31 cellular contexts compared by ENCODE assay signal in genomic region chr12:53944209-53944608, GRCh38. TPM values are rescaled to one million over a fixed set of nuclear protein-coding genes. Genes with fewer than 3 reads are reported as not detected.
"Had no signal": no experiment of that assay in that cellular context is flagged by ENCODE, and none has a peak within 500 bp of the region (broad histone marks: within the 10 kb centered on the region; RNA-seq: fewer than 3 reads in every experiment).

No MANE protein-coding gene starts in this region.

- ATAC-seq: natural killer cell; pancreas; right cardiac atrium; stimulated activated memory B cell treated with anti-CD40 and anti-IgM and Interleukin-4, amounts not matched to agents 10 μg/mL and 1 μg/mL and 100 μg/mL, for 72 hours; stimulated activated naive CD8-positive, alpha-beta T cell treated with anti-CD3 and anti-CD28 coated beads, Interleukin-15, Interleukin-2, amounts not matched to agents 100 U/mL and 50 U/mL, for 24 hours had no signal

- H3K4me1 ChIP-seq: left ventricle myocardium inferior, neural progenitor cell, pancreas, prostate gland, testis, transverse colon, vagina had no signal

- H3K27ac ChIP-seq: left ventricle myocardium inferior, neural progenitor cell, pancreas, prostate gland, skin epidermis, stomach, testis, thyroid gland, transverse colon, upper lobe of left lung, vagina had no signal

- H3K9me3 ChIP-seq: left ventricle myocardium inferior, pancreas, prostate gland, stomach, testis, thyroid gland, transverse colon, upper lobe of left lung, vagina had no signal

- H2AFZ ChIP-seq: neural progenitor cell had no signal

- FAIRE-seq: islet of Langerhans, pancreas had no signal

- H3K4me2 ChIP-seq: neural progenitor cell had no signal

- H3K36me3 ChIP-seq: left ventricle myocardium inferior, neural progenitor cell, pancreas, prostate gland, stomach, thyroid gland, transverse colon, upper lobe of left lung, vagina had no signal

- H3K9ac ChIP-seq: neural progenitor cell had no signal

- DNase-seq: hypothalamus; immature natural killer cell; left ventricle myocardium inferior; mesendoderm; naive B cell; natural killer cell; nephron progenitor cell; pancreas; posterior cingulate gyrus; retina; right cardiac atrium; stimulated activated CD4-positive, alpha-beta T cell treated with anti-CD3 and anti-CD28 coated beads, Interleukin-4, amount 100 ng/mL, for 4 hours; stimulated activated CD8-positive, alpha-beta memory T cell treated with anti-CD3 and anti-CD28 coated beads, Interleukin-4, amount 100 ng/mL, for 48 hours; stimulated activated naive CD8-positive, alpha-beta T cell treated with anti-CD3 and anti-CD28 coated beads, Interleukin-15, Interleukin-2, amounts not matched to agents 100 U/mL and 50 U/mL, for 24 hours; stomach; testis; thyroid gland; transverse colon; upper lobe of left lung had no signal

- H3K4me3 ChIP-seq: left ventricle myocardium inferior, lung, neural progenitor cell, pancreas, prostate gland, skin epidermis, stomach, testis, thyroid gland, transverse colon, upper lobe of left lung, vagina had no signal

RNA-seq across cellular contexts. Expression of gene HOXC13, which starts 5.6 kb away (rescaled TPM):
- total RNA-seq: kidney epithelial cell, left ventricle myocardium inferior, lung, mononuclear cell, natural killer cell, omental fat pad, right cardiac atrium, stomach, thyroid gland, transverse colon, upper lobe of left lung, urinary bladder, vagina had no signal
- polyA plus RNA-seq: immature natural killer cell, lung, pancreas, right cardiac atrium, stomach had no signal

RNA-seq across cellular contexts. Expression of gene HOXC12, which starts 10.5 kb away (rescaled TPM):
- total RNA-seq: kidney epithelial cell, left ventricle myocardium inferior, lung, mesothelial cell of epicardium, mononuclear cell, natural killer cell, omental fat pad, pancreas, prostate gland, right cardiac atrium, stomach, thyroid gland, transverse colon, upper lobe of left lung, urinary bladder, vagina had no signal
- polyA plus RNA-seq: immature natural killer cell, lung, pancreas, right cardiac atrium, stomach had no signal

RNA-seq across cellular contexts. Expression of gene HOXC11, which starts 28.7 kb away (rescaled TPM):
- total RNA-seq: left ventricle myocardium inferior, lung, mononuclear cell, natural killer cell, omental fat pad, pancreas, prostate gland, right cardiac atrium, stomach, thyroid gland, transverse colon, upper lobe of left lung, vagina had no signal
- polyA plus RNA-seq: immature natural killer cell, lung, pancreas, right cardiac atrium, stomach had no signal

RNA-seq across cellular contexts. Expression of gene HOTAIR, which starts 30.5 kb away (rescaled TPM):
- total RNA-seq: left ventricle myocardium inferior, mononuclear cell, natural killer cell, pancreas, right cardiac atrium, stomach, thyroid gland, transverse colon, upper lobe of left lung, vagina had no signal
- polyA plus RNA-seq: immature natural killer cell, lung, pancreas, right cardiac atrium, stomach had no signal

RNA-seq across cellular contexts. Expression of gene HOXC10, which starts 40.7 kb away (rescaled TPM):
- total RNA-seq: left ventricle myocardium inferior, mononuclear cell, natural killer cell, omental fat pad, right cardiac atrium, stomach, thyroid gland, transverse colon, upper lobe of left lung, vagina had no signal
- polyA plus RNA-seq: immature natural killer cell, lung, right cardiac atrium, stomach had no signal
